ENCODE assay signal across 8 cellular contexts in the genomic region with DNA sequence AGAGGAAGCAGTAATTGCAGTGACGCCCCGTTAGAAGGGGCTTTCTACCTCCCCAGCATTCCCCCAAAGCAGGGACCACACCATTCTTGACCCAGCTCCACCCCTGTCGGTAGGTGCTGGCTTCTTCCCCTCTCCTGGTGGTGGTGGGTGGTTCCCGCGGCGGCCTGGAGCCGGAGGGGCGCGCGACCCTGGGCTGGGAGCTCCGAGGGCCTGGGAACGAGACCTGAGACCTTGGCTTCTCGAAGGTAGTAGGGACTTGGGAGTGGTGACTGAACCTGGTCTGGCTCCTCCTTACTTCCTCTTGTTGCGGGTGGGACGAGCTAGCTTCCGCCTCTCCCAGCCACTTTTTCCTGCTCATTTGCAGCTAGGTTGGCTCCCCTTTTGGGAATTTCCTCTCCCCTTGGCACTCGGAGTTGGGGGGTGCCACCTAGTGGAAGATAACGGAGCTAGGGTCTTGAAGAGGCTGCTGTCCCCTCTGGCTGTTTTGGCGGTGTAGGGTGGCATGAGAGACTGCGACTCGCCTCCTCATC. TPM values are rescaled to one million over a fixed set of nuclear protein-coding genes. Genes with fewer than 3 reads are reported as not detected.
DNase-seq lines count a peak whose midpoint lies in the region; TF ChIP-seq lines count a peak whose summit lies in the region.

No MANE protein-coding gene starts in this region.

- peak overlapping the region; percentile 83 for H3K9ac ChIP-seq in Karpas-422 (ENCODE audit: low read length)

- H3K4me3 ChIP-seq in AG09309 (ENCODE audit: control insufficient read depth, low read depth, low read length), result peak overlapping the region; percentile 92
- H3K4me3 ChIP-seq in Karpas-422 (ENCODE audit: low read length), result peak overlapping the region; percentile 77
- peak overlapping the region; percentile 60 for H3K4me3 ChIP-seq in SJSA1

- H3K36me3 ChIP-seq in Karpas-422 (ENCODE audit: insufficient read depth, low read length), result no peaks in the 10 kb centered on the region
- H3K36me3 ChIP-seq in SJSA1, result peaks cover 2% of the 10 kb centered on the region

- H3K4me2 ChIP-seq in Karpas-422 (ENCODE audit: low read depth, low read length, poor library complexity, severe bottlenecking), result peak overlapping the region; percentile 90

- H3K27me3 ChIP-seq in Karpas-422 (ENCODE audit: low read length), result no peaks in the 10 kb centered on the region
- no peaks in the 10 kb centered on the region for H3K27me3 ChIP-seq in SJSA1 (replicated peaks)

- peak overlapping the region; percentile 89 to 98 (median 94) for H3K4me3 Mint-ChIP-seq in brain

- no peaks in the 10 kb centered on the region for H3K36me3 Mint-ChIP-seq in brain

- peaks cover 8% of the 10 kb centered on the region for H3K79me2 ChIP-seq in Karpas-422 (ENCODE audit: low read length)

- DNase-seq in AG09309 (ENCODE audit: low read depth) (no peak), GM13977 (ENCODE audit: low spot score) (peak; percentile 56), Karpas-422 (peak; percentile 80), SJSA1 (ENCODE audit: low read depth in 1 of 2, low spot score in 2 of 2) (peak; percentile 75 to 84), hypothalamus (lab: John Stamatoyannopoulos, UW) (peak in 37 of 51 donors; percentile 12 to 85 (median 46)), putamen (ENCODE audit: low spot score) (peak; percentile 74), amniotic stem cell (lab: John Stamatoyannopoulos, UW) (no peak)

- H3K9me3 ChIP-seq in Karpas-422 (ENCODE audit: low read length) (no peaks in the 10 kb centered on the region), SJSA1 (replicated peaks) (no peaks in the 10 kb centered on the region)

- peaks cover 43% of the 10 kb centered on the region for H3K4me1 ChIP-seq in Karpas-422 (ENCODE audit: low read length)
- H3K4me1 ChIP-seq in SJSA1 (replicated peaks), result peaks cover 15% of the 10 kb centered on the region

- H2AFZ ChIP-seq in Karpas-422 (ENCODE audit: low read length), result peak overlapping the region; percentile 4; the same call in 1 of the 2 replicates

- no peaks in the 10 kb centered on the region for H4K20me1 ChIP-seq in Karpas-422 (ENCODE audit: insufficient read depth, low read depth, low read length)

- H3K9me3 Mint-ChIP-seq in brain, result no peaks in the 10 kb centered on the region

- H3K9me2 ChIP-seq in Karpas-422 (replicated peaks; ENCODE audit: insufficient read depth, low read length), result no peaks in the 10 kb centered on the region

- H3K27ac ChIP-seq in Karpas-422 (ENCODE audit: low read length), result peak overlapping the region; percentile 95
- H3K27ac ChIP-seq in SJSA1, result 0 out of 2 replicates have a peak overlapping the region, but pooled peaks have one; percentile 4

- H3K4me1 Mint-ChIP-seq in brain, result peaks cover 22% of the 10 kb centered on the region

- in situ Hi-C loops in GM13977 (cut with MboI; ENCODE audit: low pct_unique_long_range_greater_than_20kb, low sequenced_read_pairs, unreplicated experiment), result no loop called here

- peak; percentile 70 for TF ChIP-seq CTCF in AG09309 (IDR thresholded peaks at IDR 0.05; ENCODE audit: control insufficient read depth, insufficient read depth, low read depth, low read length, missing control alignments)
- TF ChIP-seq CTCF in GM13977 (IDR thresholded peaks at IDR 0.05; ENCODE audit: extremely low read depth, insufficient read depth, missing control alignments), result peak; percentile 73
- peak; percentile 64 to 73 for TF ChIP-seq CTCF in brain (conservative IDR thresholded peaks at IDR 0.05)

- peak overlapping the region; percentile 83 to 99 (median 95) for H3K27ac Mint-ChIP-seq in brain

- H3K27me3 Mint-ChIP-seq in brain, result peaks cover 4% of the 10 kb centered on the region

RNA-seq across cellular contexts. Expression of gene GRN, which starts 0.5 kb away (rescaled TPM):
- total RNA-seq in Karpas-422 (2014; rRNA removed; shearing (Covaris generic); ENCODE audit: low replicate concordance), result 194 and 327 TPM in 2 replicates
- total RNA-seq in SJSA1 (2014; rRNA removed; shearing (Covaris generic)), result 190 and 246 TPM in 2 replicates
- polyA plus RNA-seq in brain (ENCODE audit: insufficient read depth, low read depth, low replicate concordance), result 164 TPM

RNA-seq across cellular contexts. Expression of gene FAM171A2, which starts 18.1 kb away (rescaled TPM):
- total RNA-seq in Karpas-422 (2014; rRNA removed; shearing (Covaris generic); ENCODE audit: low replicate concordance), result 0.40 and 1.2 TPM in 2 replicates
- total RNA-seq in SJSA1 (2014; rRNA removed; shearing (Covaris generic)), result 6.9 and 8.6 TPM in 2 replicates
- 62.5 TPM for polyA plus RNA-seq in brain (ENCODE audit: insufficient read depth, low read depth, low replicate concordance)

RNA-seq across cellular contexts. Expression of gene SLC25A39, which starts 20.9 kb away (rescaled TPM):
- total RNA-seq in Karpas-422 (2014; rRNA removed; shearing (Covaris generic); ENCODE audit: low replicate concordance), result 78.7 and 163 TPM in 2 replicates
- 129 and 159 TPM in 2 replicates for total RNA-seq in SJSA1 (2014; rRNA removed; shearing (Covaris generic))
- 153 TPM for polyA plus RNA-seq in brain (ENCODE audit: insufficient read depth, low read depth, low replicate concordance)

RNA-seq across cellular contexts. Expression of gene RUNDC3A, which starts 37.2 kb away (rescaled TPM):
- total RNA-seq in Karpas-422 (2014; rRNA removed; shearing (Covaris generic); ENCODE audit: low replicate concordance), result 1.5 and 2.3 TPM in 2 replicates
- not detected in 2 replicates for total RNA-seq in SJSA1 (2014; rRNA removed; shearing (Covaris generic))
- 304 TPM for polyA plus RNA-seq in brain (ENCODE audit: insufficient read depth, low read depth, low replicate concordance)

RNA-seq across cellular contexts. Expression of gene ITGA2B, which starts 43.9 kb away (rescaled TPM):
- 0.07 and 0.26 TPM in 2 replicates for total RNA-seq in Karpas-422 (2014; rRNA removed; shearing (Covaris generic); ENCODE audit: low replicate concordance)
- total RNA-seq in SJSA1 (2014; rRNA removed; shearing (Covaris generic)), result 0.29 TPM in 1 of 2 replicates, not detected in the other
- 0.97 TPM for polyA plus RNA-seq in brain (ENCODE audit: insufficient read depth, low read depth, low replicate concordance)

Comparison
In these comparisons a context has a peak if more than half of its experiments do, and no peak if none do; other contexts are left out.
1. DNase-seq: peak in GM13977 (single experiment), Karpas-422 (single experiment), SJSA1 (2 of 2), hypothalamus (37 of 51) and putamen (single experiment); none in AG09309 (single experiment) and amniotic stem cell (single experiment).
2. Peak in every context shown above with its lines, with median percentiles within 50 percentile points of each other: H3K4me3 ChIP-seq and CTCF ChIP-seq.